24 cellular contexts compared by ENCODE assay signal in the genomic region with DNA sequence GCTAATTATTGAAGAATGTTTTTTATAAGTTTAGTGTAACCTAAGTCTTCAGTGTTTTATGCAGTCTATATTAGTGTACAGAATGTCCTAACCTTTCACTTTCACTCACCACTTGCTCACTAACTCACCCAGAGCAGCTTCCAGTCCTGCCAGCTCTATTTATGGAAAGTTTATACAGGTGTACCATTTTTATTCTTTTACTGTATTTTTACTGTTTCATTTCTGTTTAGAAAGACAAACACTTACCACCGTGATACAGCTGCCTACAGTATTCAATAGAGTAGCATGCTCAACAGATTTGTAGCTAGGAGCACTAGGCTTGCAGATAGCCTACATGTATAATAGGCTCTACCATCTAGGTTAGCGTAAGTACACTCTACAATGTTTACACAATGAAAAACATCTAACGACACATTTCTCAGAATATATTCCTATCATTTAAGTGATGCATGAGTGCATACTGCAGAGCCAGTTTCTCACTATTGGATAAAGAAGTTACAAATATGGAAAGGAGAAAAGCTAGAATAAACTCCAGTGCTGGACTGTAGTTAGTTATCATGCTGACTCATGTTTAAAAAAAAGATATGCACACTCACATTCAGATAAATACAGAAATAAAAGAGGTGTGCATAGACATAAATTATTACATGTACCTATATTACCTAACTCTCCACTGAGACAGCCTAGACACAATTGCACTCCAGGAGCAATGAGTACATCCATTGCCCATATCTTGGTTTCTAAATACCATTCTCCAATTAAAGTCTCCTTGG. TPM values are rescaled to one million over a fixed set of nuclear protein-coding genes. Genes with fewer than 3 reads are reported as not detected.
DNase-seq lines count a peak whose midpoint lies in the region; ATAC-seq and TF ChIP-seq lines count a peak whose summit lies in the region.
"Had no signal": no experiment of that assay in that cellular context is flagged by ENCODE, and none has a peak within 500 bp of the region (broad histone marks: within the 10 kb centered on the region; RNA-seq: fewer than 3 reads in every experiment).

No MANE protein-coding gene starts in this region.

- no peak overlapping the region for H2AFZ ChIP-seq in MM.1S (ENCODE audit: low read length)
- no peak overlapping the region; the same call in 1 of the 2 replicates for H2AFZ ChIP-seq in OCI-LY7 (ENCODE audit: low read length)

- H3K27ac ChIP-seq in MM.1S (ENCODE audit: low read length) (peak overlapping the region; percentile 51; the same call in 1 of the 2 replicates), OCI-LY7 (ENCODE audit: low read depth, low read length, poor library complexity, severe bottlenecking) (no peak overlapping the region)
- H3K27ac ChIP-seq: epithelial cell of prostate, neutrophil, transverse colon, VCaP had no signal

- H3K4me2 ChIP-seq in MM.1S (ENCODE audit: low read depth, low read length) (peak overlapping the region; percentile 44), OCI-LY7 (ENCODE audit: low read length) (peak overlapping the region; percentile 19; the same call in 1 of the 2 replicates)

- H3K9me2 ChIP-seq in MM.1S (replicated peaks; ENCODE audit: insufficient read depth, low read length) (no peaks in the 10 kb centered on the region), OCI-LY7 (ENCODE audit: insufficient read depth, low read length) (no peaks in the 10 kb centered on the region)

- intact Hi-C loops in OCI-LY7 (cut with micrococcal nuclease; ENCODE audit: unreplicated experiment) = no loop called here

- CTCF ChIA-PET in OCI-LY7 (lab: Charles Lee; ENCODE audit: unreplicated experiment) = interaction anchor here (0.7 to 1.2 kb wide), 3 partner anchors 12 to 360 kb away, joined by 3 read pairs; no protein-coding TSS in a partner anchor

- H3K9me3 ChIP-seq in MM.1S (replicated peaks; ENCODE audit: insufficient read depth, low read length) (no peaks in the 10 kb centered on the region), OCI-LY7 (ENCODE audit: low read length) (peaks cover 17% of the 10 kb centered on the region; the same call in 1 of the 2 replicates)
- H3K9me3 ChIP-seq: Caco-2, neutrophil, transverse colon had no signal

- H3K36me3 ChIP-seq in MM.1S (replicated peaks; ENCODE audit: insufficient read depth, low read length) = no peaks in the 10 kb centered on the region
- H3K36me3 ChIP-seq in OCI-LY7 (ENCODE audit: insufficient read depth, low read length) = no peaks in the 10 kb centered on the region; the same call in 1 of the 2 replicates
- H3K36me3 ChIP-seq: neutrophil, transverse colon had no signal

- BruUV-seq in OCI-LY7 (replicated peaks; lab: Mats Ljungman, UMichigan) = no TSS peak

- no peak overlapping the region for H3K4me3 ChIP-seq in MM.1S (ENCODE audit: low read length)
- H3K4me3 ChIP-seq in OCI-LY7 (ENCODE audit: low read depth, low read length, poor library complexity, severe bottlenecking) = no peak overlapping the region
- H3K4me3 ChIP-seq: transverse colon had no signal

- DNase-seq in MM.1S (peak; percentile 78), OCI-LY7 (ENCODE audit: low spot score) (no peak), germinal center (ENCODE audit: low spot score) (no peak), Ammon's horn (ENCODE audit: low spot score) (no peak)
- DNase-seq in activated CD4-positive, alpha-beta T cell treated with anti-CD3 and anti-CD28 coated beads, Interleukin-2, amount 50 U/mL, for 4 hours = no peak
- DNase-seq: activated CD8-positive, alpha-beta T cell treated with anti-CD3 and anti-CD28 coated beads, Interleukin-2, amount 10 ng/mL, durations not matched to agents 7 days and 5 days; activated naive CD8-positive, alpha-beta T cell treated with anti-CD3 and anti-CD28 coated beads, Interleukin-2, amount 10 ng/mL, durations not matched to agents 7 days and 5 days; activated T-cell treated with anti-CD3 and anti-CD28 coated beads, Interleukin-2, amount 50 U/mL, for 48 hours; Caco-2; dermis blood vessel endothelial cell; foreskin melanocyte; NCI-H1930; stimulated activated naive CD4-positive, alpha-beta T cell treated with Interleukin-2 at 50 U/mL for 16 hours; T-helper 1 cell; transverse colon had no signal

- H4K20me1 ChIP-seq in MM.1S (ENCODE audit: insufficient read depth, low read length) (no peaks in the 10 kb centered on the region), OCI-LY7 (ENCODE audit: insufficient read depth, low read length) (no peaks in the 10 kb centered on the region)

- POLR2A ChIA-PET in OCI-LY7 (lab: Charles Lee) = interaction anchor here (0.5 to 2.1 kb wide), 11 partner anchors 8 to 630 kb away, joined by 3 to 11 read pairs (median 4); no protein-coding TSS in a partner anchor

- H3K79me2 ChIP-seq in MM.1S (ENCODE audit: low read length) (no peaks in the 10 kb centered on the region), OCI-LY7 (ENCODE audit: insufficient read depth, low read depth, low read length) (no peaks in the 10 kb centered on the region)

- no peaks in the 10 kb centered on the region for H3K27me3 ChIP-seq in MM.1S (replicated peaks; ENCODE audit: insufficient read depth, low read length)
- H3K27me3 ChIP-seq: neutrophil, transverse colon had no signal

- no peak for TF ChIP-seq CTCF in MM.1S (IDR thresholded peaks at IDR 0.05; ENCODE audit: low read length)
- no peak for TF ChIP-seq CTCF in OCI-LY7 (conservative IDR thresholded peaks at IDR 0.05; ENCODE audit: low read length)

- H3K9ac ChIP-seq in MM.1S (ENCODE audit: low read length) = no peak overlapping the region

- ATAC-seq in GM18508 (IDR thresholded peaks at IDR 0.05; ENCODE audit: insufficient read depth, unreplicated experiment) (peak; percentile 58), GM21529 (IDR thresholded peaks at IDR 0.05; ENCODE audit: unreplicated experiment) (peak; percentile 67), GM21515 (IDR thresholded peaks at IDR 0.05; ENCODE audit: unreplicated experiment) (no peak)
- ATAC-seq: activated CD8-positive, alpha-beta T cell treated with anti-CD3 and anti-CD28 coated beads, Interleukin-2, amount 10 ng/mL, durations not matched to agents 7 days and 5 days; left lobe of liver had no signal

- H3K4me1 ChIP-seq in MM.1S (ENCODE audit: low read length) = peaks cover 23% of the 10 kb centered on the region
- peaks cover 7% of the 10 kb centered on the region for H3K4me1 ChIP-seq in OCI-LY7 (ENCODE audit: insufficient read depth, low read length, poor library complexity, severe bottlenecking)
- H3K4me1 ChIP-seq: Caco-2 had no signal

- peaks cover 10% of the 10 kb centered on the region for H3F3A ChIP-seq in MM.1S (ENCODE audit: insufficient read depth, low read length)

RNA-seq across cellular contexts. Expression of a gene that starts 30.4 kb away (rescaled TPM):
- 0.36 and 0.69 TPM in 2 replicates for total RNA-seq in OCI-LY7 (2014; rRNA removed; shearing (Covaris generic))
- total RNA-seq in OCI-LY7 (2022) = 1.1 and 2.1 TPM in 2 replicates
- total RNA-seq: activated CD8-positive, alpha-beta T cell treated with anti-CD3 and anti-CD28 coated beads, Interleukin-2, amount 10 ng/mL, durations not matched to agents 7 days and 5 days; left lobe of liver; LHCN-M2; mucosa of gallbladder had no signal
